3 cellular contexts compared by ENCODE assay signal in the genomic region with DNA sequence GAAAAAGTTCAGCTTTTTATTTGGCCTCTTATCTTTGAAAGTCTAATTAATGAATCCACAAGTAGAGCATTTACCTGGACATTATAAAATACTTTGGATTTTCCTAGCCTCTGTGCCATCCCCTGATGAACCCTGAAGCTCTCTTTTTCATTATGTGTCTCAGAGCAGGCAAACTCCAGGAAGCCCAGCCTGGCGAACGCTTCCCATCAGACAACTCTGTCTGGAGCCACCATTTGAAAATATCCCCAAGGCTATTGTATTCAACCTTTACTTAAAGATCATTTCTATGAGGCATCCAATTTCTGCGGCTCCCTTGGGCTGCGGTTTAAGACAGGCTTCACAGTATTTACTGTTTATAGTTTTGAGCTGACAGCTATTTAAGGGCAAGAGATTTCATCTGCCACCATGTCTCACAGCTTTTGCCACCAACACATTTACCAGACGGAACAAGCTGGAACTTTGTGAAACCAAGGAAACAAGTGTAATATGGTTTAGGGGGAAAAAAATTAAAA.
TF ChIP-seq lines count a peak whose summit lies in the region.

No MANE protein-coding gene starts in this region.

TF ChIP-seq in SK-N-SH, 30 proteins besides CTCF, POLR2A, EP300 and RAD21:
- no peak for TF ChIP-seq NRF1 (IDR thresholded peaks at IDR 0.05; ENCODE audit: low read depth, low read length)
- TF ChIP-seq GATA2 (CRISPR knock-in tag; IDR thresholded peaks at IDR 0.05): no peak
- TF ChIP-seq RXRA (IDR thresholded peaks at IDR 0.05; ENCODE audit: borderline replicate concordance, low read depth): no peak
- TF ChIP-seq GABPA (IDR thresholded peaks at IDR 0.05; ENCODE audit: low read depth): no peak
- TF ChIP-seq FOSL2 (IDR thresholded peaks at IDR 0.05; ENCODE audit: borderline replicate concordance, low read depth): no peak
- no peak for TF ChIP-seq ELF1 (IDR thresholded peaks at IDR 0.05)
- TF ChIP-seq YY1 (IDR thresholded peaks at IDR 0.05; ENCODE audit: low read depth): no peak
- TF ChIP-seq TEAD4 (IDR thresholded peaks at IDR 0.05; ENCODE audit: borderline replicate concordance, insufficient read depth): no peak
- no peak for TF ChIP-seq JUND (IDR thresholded peaks at IDR 0.05)
- TF ChIP-seq, protein P1, sequence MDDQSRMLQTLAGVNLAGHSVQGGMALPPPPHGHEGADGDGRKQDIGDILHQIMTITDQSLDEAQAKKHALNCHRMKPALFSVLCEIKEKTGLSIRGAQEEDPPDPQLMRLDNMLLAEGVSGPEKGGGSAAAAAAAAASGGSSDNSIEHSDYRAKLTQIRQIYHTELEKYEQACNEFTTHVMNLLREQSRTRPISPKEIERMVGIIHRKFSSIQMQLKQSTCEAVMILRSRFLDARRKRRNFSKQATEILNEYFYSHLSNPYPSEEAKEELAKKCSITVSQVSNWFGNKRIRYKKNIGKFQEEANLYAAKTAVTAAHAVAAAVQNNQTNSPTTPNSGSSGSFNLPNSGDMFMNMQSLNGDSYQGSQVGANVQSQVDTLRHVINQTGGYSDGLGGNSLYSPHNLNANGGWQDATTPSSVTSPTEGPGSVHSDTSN (IDR thresholded peaks at IDR 0.05): no peak
- TF ChIP-seq EZH2phosphoT487 (IDR thresholded peaks at IDR 0.05; ENCODE audit: borderline replicate concordance, low read depth): no peak
- TF ChIP-seq, protein P2, sequence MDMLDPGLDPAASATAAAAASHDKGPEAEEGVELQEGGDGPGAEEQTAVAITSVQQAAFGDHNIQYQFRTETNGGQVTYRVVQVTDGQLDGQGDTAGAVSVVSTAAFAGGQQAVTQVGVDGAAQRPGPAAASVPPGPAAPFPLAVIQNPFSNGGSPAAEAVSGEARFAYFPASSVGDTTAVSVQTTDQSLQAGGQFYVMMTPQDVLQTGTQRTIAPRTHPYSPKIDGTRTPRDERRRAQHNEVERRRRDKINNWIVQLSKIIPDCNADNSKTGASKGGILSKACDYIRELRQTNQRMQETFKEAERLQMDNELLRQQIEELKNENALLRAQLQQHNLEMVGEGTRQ (IDR thresholded peaks at IDR 0.05; ENCODE audit: borderline replicate concordance, low read depth, low read length): no peak

TF ChIP-seq in SK-N-SH treated with all-trans-retinoic acid at 6 μM for 48 hours, 23 proteins besides CTCF, POLR2A, EP300 and RAD21 (continues in another document):
- no peak for TF ChIP-seq ZNF70 (CRISPR knock-in tag; IDR thresholded peaks at IDR 0.05)
- TF ChIP-seq BACH2 (CRISPR knock-in tag; IDR thresholded peaks at IDR 0.05; ENCODE audit: borderline replicate concordance): no peak
- TF ChIP-seq, protein P3, sequence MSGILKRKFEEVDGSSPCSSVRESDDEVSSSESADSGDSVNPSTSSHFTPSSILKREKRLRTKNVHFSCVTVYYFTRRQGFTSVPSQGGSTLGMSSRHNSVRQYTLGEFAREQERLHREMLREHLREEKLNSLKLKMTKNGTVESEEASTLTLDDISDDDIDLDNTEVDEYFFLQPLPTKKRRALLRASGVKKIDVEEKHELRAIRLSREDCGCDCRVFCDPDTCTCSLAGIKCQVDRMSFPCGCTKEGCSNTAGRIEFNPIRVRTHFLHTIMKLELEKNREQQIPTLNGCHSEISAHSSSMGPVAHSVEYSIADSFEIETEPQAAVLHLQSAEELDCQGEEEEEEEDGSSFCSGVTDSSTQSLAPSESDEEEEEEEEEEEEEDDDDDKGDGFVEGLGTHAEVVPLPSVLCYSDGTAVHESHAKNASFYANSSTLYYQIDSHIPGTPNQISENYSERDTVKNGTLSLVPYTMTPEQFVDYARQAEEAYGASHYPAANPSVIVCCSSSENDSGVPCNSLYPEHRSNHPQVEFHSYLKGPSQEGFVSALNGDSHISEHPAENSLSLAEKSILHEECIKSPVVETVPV (CRISPR knock-in tag; IDR thresholded peaks at IDR 0.05): no peak
- TF ChIP-seq RARB (CRISPR knock-in tag; IDR thresholded peaks at IDR 0.05): no peak
- no peak for TF ChIP-seq ZFP30 (CRISPR knock-in tag; IDR thresholded peaks at IDR 0.05)
- no peak for TF ChIP-seq ZNF565 (CRISPR knock-in tag; conservative IDR thresholded peaks at IDR 0.05; ENCODE audit: low read depth)
- TF ChIP-seq SNAI2 (CRISPR knock-in tag; IDR thresholded peaks at IDR 0.05): no peak
- TF ChIP-seq, protein P4, sequence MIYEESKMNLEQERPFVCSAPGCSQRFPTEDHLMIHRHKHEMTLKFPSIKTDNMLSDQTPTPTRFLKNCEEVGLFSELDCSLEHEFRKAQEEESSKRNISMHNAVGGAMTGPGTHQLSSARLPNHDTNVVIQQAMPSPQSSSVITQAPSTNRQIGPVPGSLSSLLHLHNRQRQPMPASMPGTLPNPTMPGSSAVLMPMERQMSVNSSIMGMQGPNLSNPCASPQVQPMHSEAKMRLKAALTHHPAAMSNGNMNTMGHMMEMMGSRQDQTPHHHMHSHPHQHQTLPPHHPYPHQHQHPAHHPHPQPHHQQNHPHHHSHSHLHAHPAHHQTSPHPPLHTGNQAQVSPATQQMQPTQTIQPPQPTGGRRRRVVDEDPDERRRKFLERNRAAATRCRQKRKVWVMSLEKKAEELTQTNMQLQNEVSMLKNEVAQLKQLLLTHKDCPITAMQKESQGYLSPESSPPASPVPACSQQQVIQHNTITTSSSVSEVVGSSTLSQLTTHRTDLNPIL (CRISPR knock-in tag; IDR thresholded peaks at IDR 0.05; ENCODE audit: low read depth): no peak
- TF ChIP-seq ARNTL (CRISPR knock-in tag; IDR thresholded peaks at IDR 0.05; ENCODE audit: borderline replicate concordance, low read depth): no peak
- TF ChIP-seq, protein P5, sequence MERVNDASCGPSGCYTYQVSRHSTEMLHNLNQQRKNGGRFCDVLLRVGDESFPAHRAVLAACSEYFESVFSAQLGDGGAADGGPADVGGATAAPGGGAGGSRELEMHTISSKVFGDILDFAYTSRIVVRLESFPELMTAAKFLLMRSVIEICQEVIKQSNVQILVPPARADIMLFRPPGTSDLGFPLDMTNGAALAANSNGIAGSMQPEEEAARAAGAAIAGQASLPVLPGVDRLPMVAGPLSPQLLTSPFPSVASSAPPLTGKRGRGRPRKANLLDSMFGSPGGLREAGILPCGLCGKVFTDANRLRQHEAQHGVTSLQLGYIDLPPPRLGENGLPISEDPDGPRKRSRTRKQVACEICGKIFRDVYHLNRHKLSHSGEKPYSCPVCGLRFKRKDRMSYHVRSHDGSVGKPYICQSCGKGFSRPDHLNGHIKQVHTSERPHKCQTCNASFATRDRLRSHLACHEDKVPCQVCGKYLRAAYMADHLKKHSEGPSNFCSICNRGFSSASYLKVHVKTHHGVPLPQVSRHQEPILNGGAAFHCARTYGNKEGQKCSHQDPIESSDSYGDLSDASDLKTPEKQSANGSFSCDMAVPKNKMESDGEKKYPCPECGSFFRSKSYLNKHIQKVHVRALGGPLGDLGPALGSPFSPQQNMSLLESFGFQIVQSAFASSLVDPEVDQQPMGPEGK (CRISPR knock-in tag; IDR thresholded peaks at IDR 0.05; ENCODE audit: borderline replicate concordance): no peak
- TF ChIP-seq TCF4 (CRISPR knock-in tag; IDR thresholded peaks at IDR 0.05; ENCODE audit: borderline replicate concordance): no peak
- no peak for TF ChIP-seq ZNF8 (CRISPR knock-in tag; IDR thresholded peaks at IDR 0.05)
- TF ChIP-seq, protein P6, sequence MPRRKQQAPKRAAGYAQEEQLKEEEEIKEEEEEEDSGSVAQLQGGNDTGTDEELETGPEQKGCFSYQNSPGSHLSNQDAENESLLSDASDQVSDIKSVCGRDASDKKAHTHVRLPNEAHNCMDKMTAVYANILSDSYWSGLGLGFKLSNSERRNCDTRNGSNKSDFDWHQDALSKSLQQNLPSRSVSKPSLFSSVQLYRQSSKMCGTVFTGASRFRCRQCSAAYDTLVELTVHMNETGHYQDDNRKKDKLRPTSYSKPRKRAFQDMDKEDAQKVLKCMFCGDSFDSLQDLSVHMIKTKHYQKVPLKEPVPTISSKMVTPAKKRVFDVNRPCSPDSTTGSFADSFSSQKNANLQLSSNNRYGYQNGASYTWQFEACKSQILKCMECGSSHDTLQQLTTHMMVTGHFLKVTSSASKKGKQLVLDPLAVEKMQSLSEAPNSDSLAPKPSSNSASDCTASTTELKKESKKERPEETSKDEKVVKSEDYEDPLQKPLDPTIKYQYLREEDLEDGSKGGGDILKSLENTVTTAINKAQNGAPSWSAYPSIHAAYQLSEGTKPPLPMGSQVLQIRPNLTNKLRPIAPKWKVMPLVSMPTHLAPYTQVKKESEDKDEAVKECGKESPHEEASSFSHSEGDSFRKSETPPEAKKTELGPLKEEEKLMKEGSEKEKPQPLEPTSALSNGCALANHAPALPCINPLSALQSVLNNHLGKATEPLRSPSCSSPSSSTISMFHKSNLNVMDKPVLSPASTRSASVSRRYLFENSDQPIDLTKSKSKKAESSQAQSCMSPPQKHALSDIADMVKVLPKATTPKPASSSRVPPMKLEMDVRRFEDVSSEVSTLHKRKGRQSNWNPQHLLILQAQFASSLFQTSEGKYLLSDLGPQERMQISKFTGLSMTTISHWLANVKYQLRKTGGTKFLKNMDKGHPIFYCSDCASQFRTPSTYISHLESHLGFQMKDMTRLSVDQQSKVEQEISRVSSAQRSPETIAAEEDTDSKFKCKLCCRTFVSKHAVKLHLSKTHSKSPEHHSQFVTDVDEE (CRISPR knock-in tag; IDR thresholded peaks at IDR 0.05): no peak
- TF ChIP-seq PPARA (CRISPR knock-in tag; IDR thresholded peaks at IDR 0.05; ENCODE audit: borderline replicate concordance): no peak
- no peak for TF ChIP-seq ZC3H10 (CRISPR knock-in tag; IDR thresholded peaks at IDR 0.05)
- no peak for TF ChIP-seq GLIS3 (CRISPR knock-in tag; IDR thresholded peaks at IDR 0.05)

TF ChIP-seq in H1, 55 proteins besides CTCF, POLR2A, EP300 and RAD21:
- TF ChIP-seq RBBP5 (IDR thresholded peaks at IDR 0.05; ENCODE audit: borderline replicate concordance, low read depth, low read length) (no peak), PHF8 (conservative IDR thresholded peaks at IDR 0.05; ENCODE audit: low read depth, low read length) (no peak), JUN (IDR thresholded peaks at IDR 0.05; ENCODE audit: low read depth, low read length) (no peak), CHD1 (IDR thresholded peaks at IDR 0.05; ENCODE audit: low read depth, low read length) (no peak), TBP (IDR thresholded peaks at IDR 0.05; ENCODE audit: low read depth, low read length) (no peak), BACH1 (IDR thresholded peaks at IDR 0.05; ENCODE audit: low read length) (no peak), TAF7 (optimal IDR thresholded peaks at IDR 0.05; ENCODE audit: borderline replicate concordance, low read depth, low read length) (no peak), NRF1 (IDR thresholded peaks at IDR 0.05; ENCODE audit: low read depth, low read length) (no peak), HDAC6 (IDR thresholded peaks at IDR 0.05; ENCODE audit: low read depth, low read length) (no peak), KDM5A (IDR thresholded peaks at IDR 0.05; ENCODE audit: low read length) (no peak)
- TF ChIP-seq, protein P2 (IDR thresholded peaks at IDR 0.05; ENCODE audit: low read length): no peak
TF ChIP-seq in H1: peak in this region for 0.
